1 cellular context compared by ENCODE assay signal in genomic region chr7:123557631-123558505, GRCh38.
TF ChIP-seq lines count a peak whose summit lies in the region.

Gene NDUFA5, minus strand, starts transcription at chr7:123557818. Its CDS starts 23 bp downstream, at chr7:123557795.

TF ChIP-seq in K562, 482 proteins besides CTCF, POLR2A, EP300 and RAD21 (continued from another document and continues in another):
- TF ChIP-seq FOXJ2 (tag; IDR thresholded peaks at IDR 0.05) (peak; percentile 72; the same call in 1 of the 2 replicates), ZNF280B (CRISPR knock-in tag; IDR thresholded peaks at IDR 0.05) (no peak), CGGBP1 (CRISPR knock-in tag; IDR thresholded peaks at IDR 0.05) (no peak), ZNF184 (CRISPR knock-in tag; IDR thresholded peaks at IDR 0.05) (no peak), ZBTB33 (CRISPR knock-in tag; IDR thresholded peaks at IDR 0.05) (no peak; the same call in 1 of the 2 replicates), POLR2AphosphoS2 (IDR thresholded peaks at IDR 0.05; ENCODE audit: low read length) (no peak), MYC (IDR thresholded peaks at IDR 0.05; ENCODE audit: low read depth, low read length) (peak; percentile 74; the same call in 1 of the 2 replicates), MYC (CRISPR knock-in tag; IDR thresholded peaks at IDR 0.05; ENCODE audit: borderline replicate concordance, low read depth) (no peak; the same call in 1 of the 2 replicates), STAT5B (CRISPR knock-in tag; IDR thresholded peaks at IDR 0.05) (no peak), ZFP30 (CRISPR knock-in tag; IDR thresholded peaks at IDR 0.05; ENCODE audit: borderline replicate concordance) (no peak), XRCC3 (IDR thresholded peaks at IDR 0.05) (no peak), CREB1 (IDR thresholded peaks at IDR 0.05) (peak; percentile 91), CREB1 (CRISPR knock-in tag; IDR thresholded peaks at IDR 0.05) (peak; percentile 92), TRIM24 (IDR thresholded peaks at IDR 0.05) (no peak), RFX1 (IDR thresholded peaks at IDR 0.05) (peak; percentile 99), KDM2B (CRISPR knock-in tag; IDR thresholded peaks at IDR 0.05) (no peak), ZSCAN29 (IDR thresholded peaks at IDR 0.05) (no peak), SRSF7 (optimal IDR thresholded peaks at IDR 0.05; ENCODE audit: low read depth, low read length) (no peak), BRCA1 (IDR thresholded peaks at IDR 0.05) (no peak), BRCA1 (CRISPR knock-in tag; IDR thresholded peaks at IDR 0.05) (no peak), THRAP3 (IDR thresholded peaks at IDR 0.05; ENCODE audit: borderline replicate concordance) (0 out of 2 replicates have a peak, but pooled peaks have one; percentile 21), ZNF551 (CRISPR knock-in tag; IDR thresholded peaks at IDR 0.05) (no peak), TAF1 (IDR thresholded peaks at IDR 0.05; ENCODE audit: control insufficient read depth, extremely low read depth, insufficient read depth, low read length, severe bottlenecking) (peak; percentile 98), IRF9 (tag; IDR thresholded peaks at IDR 0.05) (no peak), ZNF57 (CRISPR knock-in tag; IDR thresholded peaks at IDR 0.05) (no peak), ZNF696 (CRISPR knock-in tag; conservative IDR thresholded peaks at IDR 0.05) (no peak), ZC3H11A (IDR thresholded peaks at IDR 0.05; ENCODE audit: low read depth, low read length) (peak; percentile 48; the same call in 1 of the 2 replicates), SMARCB1 (IDR thresholded peaks at IDR 0.05; ENCODE audit: insufficient read length, low read depth) (no peak), RAD51 (IDR thresholded peaks at IDR 0.05; ENCODE audit: borderline replicate concordance, low read depth) (no peak), KLF13 (tag; IDR thresholded peaks at IDR 0.05; ENCODE audit: borderline replicate concordance, low read depth) (peak; percentile 73; the same call in 1 of the 2 replicates), ZFP36 (IDR thresholded peaks at IDR 0.05; ENCODE audit: low read depth, low read length, partially characterized antibody) (no peak), MAFG (tag; conservative IDR thresholded peaks at IDR 0.05) (no peak), HDAC3 (IDR thresholded peaks at IDR 0.05; ENCODE audit: borderline replicate concordance, partially characterized antibody) (no peak), KAT2B (IDR thresholded peaks at IDR 0.05; ENCODE audit: low read depth, low read length) (no peak), NFATC3 (IDR thresholded peaks at IDR 0.05) (no peak), GATAD2B (IDR thresholded peaks at IDR 0.05; ENCODE audit: borderline replicate concordance) (no peak), ZNF143 (CRISPR knock-in tag; IDR thresholded peaks at IDR 0.05) (no peak), ZKSCAN8 (CRISPR knock-in tag; IDR thresholded peaks at IDR 0.05) (no peak), ZNF785 (CRISPR knock-in tag; IDR thresholded peaks at IDR 0.05) (no peak), CAMTA2 (CRISPR knock-in tag; conservative IDR thresholded peaks at IDR 0.05) (no peak), ZBTB26 (CRISPR knock-in tag; IDR thresholded peaks at IDR 0.05) (no peak), RBM22 (IDR thresholded peaks at IDR 0.05; ENCODE audit: low read depth, low read length, poor library complexity, severe bottlenecking) (no peak), ZNF197 (CRISPR knock-in tag; IDR thresholded peaks at IDR 0.05; ENCODE audit: low read depth) (no peak), NCOA6 (IDR thresholded peaks at IDR 0.05) (no peak), CBFA2T2 (conservative IDR thresholded peaks at IDR 0.05) (no peak), CSDE1 (IDR thresholded peaks at IDR 0.05) (peak in 1 of 2 experiments; percentile 95; a peak in 2 of 4 replicates), ESRRA (IDR thresholded peaks at IDR 0.05; ENCODE audit: borderline replicate concordance, low read depth) (peak; percentile 96)
- TF ChIP-seq, protein P1, sequence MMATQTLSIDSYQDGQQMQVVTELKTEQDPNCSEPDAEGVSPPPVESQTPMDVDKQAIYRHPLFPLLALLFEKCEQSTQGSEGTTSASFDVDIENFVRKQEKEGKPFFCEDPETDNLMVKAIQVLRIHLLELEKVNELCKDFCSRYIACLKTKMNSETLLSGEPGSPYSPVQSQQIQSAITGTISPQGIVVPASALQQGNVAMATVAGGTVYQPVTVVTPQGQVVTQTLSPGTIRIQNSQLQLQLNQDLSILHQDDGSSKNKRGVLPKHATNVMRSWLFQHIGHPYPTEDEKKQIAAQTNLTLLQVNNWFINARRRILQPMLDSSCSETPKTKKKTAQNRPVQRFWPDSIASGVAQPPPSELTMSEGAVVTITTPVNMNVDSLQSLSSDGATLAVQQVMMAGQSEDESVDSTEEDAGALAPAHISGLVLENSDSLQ (IDR thresholded peaks at IDR 0.05): peak; percentile 92
- TF ChIP-seq, protein P2, sequence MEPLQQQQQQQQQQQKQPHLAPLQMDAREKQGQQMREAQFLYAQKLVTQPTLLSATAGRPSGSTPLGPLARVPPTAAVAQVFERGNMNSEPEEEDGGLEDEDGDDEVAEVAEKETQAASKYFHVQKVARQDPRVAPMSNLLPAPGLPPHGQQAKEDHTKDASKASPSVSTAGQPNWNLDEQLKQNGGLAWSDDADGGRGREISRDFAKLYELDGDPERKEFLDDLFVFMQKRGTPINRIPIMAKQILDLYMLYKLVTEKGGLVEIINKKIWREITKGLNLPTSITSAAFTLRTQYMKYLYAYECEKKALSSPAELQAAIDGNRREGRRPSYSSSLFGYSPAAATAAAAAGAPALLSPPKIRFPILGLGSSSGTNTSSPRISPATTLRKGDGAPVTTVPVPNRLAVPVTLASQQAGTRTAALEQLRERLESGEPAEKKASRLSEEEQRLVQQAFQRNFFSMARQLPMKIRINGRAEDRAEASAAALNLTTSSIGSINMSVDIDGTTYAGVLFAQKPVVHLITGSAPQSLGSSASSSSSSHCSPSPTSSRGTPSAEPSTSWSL (CRISPR knock-in tag; IDR thresholded peaks at IDR 0.05; ENCODE audit: borderline replicate concordance): no peak
- TF ChIP-seq, protein P3, sequence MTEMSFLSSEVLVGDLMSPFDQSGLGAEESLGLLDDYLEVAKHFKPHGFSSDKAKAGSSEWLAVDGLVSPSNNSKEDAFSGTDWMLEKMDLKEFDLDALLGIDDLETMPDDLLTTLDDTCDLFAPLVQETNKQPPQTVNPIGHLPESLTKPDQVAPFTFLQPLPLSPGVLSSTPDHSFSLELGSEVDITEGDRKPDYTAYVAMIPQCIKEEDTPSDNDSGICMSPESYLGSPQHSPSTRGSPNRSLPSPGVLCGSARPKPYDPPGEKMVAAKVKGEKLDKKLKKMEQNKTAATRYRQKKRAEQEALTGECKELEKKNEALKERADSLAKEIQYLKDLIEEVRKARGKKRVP (CRISPR knock-in tag; IDR thresholded peaks at IDR 0.05): no peak
- TF ChIP-seq, protein P4, sequence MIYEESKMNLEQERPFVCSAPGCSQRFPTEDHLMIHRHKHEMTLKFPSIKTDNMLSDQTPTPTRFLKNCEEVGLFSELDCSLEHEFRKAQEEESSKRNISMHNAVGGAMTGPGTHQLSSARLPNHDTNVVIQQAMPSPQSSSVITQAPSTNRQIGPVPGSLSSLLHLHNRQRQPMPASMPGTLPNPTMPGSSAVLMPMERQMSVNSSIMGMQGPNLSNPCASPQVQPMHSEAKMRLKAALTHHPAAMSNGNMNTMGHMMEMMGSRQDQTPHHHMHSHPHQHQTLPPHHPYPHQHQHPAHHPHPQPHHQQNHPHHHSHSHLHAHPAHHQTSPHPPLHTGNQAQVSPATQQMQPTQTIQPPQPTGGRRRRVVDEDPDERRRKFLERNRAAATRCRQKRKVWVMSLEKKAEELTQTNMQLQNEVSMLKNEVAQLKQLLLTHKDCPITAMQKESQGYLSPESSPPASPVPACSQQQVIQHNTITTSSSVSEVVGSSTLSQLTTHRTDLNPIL (CRISPR knock-in tag; IDR thresholded peaks at IDR 0.05): no peak
- TF ChIP-seq, protein P5, sequence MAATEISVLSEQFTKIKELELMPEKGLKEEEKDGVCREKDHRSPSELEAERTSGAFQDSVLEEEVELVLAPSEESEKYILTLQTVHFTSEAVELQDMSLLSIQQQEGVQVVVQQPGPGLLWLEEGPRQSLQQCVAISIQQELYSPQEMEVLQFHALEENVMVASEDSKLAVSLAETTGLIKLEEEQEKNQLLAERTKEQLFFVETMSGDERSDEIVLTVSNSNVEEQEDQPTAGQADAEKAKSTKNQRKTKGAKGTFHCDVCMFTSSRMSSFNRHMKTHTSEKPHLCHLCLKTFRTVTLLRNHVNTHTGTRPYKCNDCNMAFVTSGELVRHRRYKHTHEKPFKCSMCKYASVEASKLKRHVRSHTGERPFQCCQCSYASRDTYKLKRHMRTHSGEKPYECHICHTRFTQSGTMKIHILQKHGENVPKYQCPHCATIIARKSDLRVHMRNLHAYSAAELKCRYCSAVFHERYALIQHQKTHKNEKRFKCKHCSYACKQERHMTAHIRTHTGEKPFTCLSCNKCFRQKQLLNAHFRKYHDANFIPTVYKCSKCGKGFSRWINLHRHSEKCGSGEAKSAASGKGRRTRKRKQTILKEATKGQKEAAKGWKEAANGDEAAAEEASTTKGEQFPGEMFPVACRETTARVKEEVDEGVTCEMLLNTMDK (IDR thresholded peaks at IDR 0.05; ENCODE audit: borderline replicate concordance, insufficient read depth, low read depth, low read length, poor library complexity, severe bottlenecking): no peak
- TF ChIP-seq, protein P6, sequence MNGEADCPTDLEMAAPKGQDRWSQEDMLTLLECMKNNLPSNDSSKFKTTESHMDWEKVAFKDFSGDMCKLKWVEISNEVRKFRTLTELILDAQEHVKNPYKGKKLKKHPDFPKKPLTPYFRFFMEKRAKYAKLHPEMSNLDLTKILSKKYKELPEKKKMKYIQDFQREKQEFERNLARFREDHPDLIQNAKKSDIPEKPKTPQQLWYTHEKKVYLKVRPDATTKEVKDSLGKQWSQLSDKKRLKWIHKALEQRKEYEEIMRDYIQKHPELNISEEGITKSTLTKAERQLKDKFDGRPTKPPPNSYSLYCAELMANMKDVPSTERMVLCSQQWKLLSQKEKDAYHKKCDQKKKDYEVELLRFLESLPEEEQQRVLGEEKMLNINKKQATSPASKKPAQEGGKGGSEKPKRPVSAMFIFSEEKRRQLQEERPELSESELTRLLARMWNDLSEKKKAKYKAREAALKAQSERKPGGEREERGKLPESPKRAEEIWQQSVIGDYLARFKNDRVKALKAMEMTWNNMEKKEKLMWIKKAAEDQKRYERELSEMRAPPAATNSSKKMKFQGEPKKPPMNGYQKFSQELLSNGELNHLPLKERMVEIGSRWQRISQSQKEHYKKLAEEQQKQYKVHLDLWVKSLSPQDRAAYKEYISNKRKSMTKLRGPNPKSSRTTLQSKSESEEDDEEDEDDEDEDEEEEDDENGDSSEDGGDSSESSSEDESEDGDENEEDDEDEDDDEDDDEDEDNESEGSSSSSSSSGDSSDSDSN (IDR thresholded peaks at IDR 0.05; ENCODE audit: borderline replicate concordance in 1 of 2, low read depth in 2 of 2, low read length in 2 of 2): 0 out of 4 replicates have a peak, but pooled peaks of 1 of the 2 experiments have one; percentile 37
- TF ChIP-seq, protein P7, sequence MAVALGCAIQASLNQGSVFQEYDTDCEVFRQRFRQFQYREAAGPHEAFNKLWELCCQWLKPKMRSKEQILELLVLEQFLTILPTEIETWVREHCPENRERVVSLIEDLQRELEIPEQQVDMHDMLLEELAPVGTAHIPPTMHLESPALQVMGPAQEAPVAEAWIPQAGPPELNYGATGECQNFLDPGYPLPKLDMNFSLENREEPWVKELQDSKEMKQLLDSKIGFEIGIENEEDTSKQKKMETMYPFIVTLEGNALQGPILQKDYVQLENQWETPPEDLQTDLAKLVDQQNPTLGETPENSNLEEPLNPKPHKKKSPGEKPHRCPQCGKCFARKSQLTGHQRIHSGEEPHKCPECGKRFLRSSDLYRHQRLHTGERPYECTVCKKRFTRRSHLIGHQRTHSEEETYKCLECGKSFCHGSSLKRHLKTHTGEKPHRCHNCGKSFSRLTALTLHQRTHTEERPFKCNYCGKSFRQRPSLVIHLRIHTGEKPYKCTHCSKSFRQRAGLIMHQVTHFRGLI (CRISPR knock-in tag; IDR thresholded peaks at IDR 0.05): no peak
